In genomic region chr1:16960560-16961296, GRCh38 we compare ENCODE assay signal across 1 cellular context.
TF ChIP-seq lines count a peak whose summit lies in the region.

No MANE protein-coding gene starts in this region.

TF ChIP-seq in HCT116, 20 proteins besides CTCF, POLR2A, EP300 and RAD21 (continued from another document):
- TF ChIP-seq ZBTB33 (IDR thresholded peaks at IDR 0.05; ENCODE audit: extremely low read depth, insufficient replicate concordance, low read length) (no peak), EZH2phosphoT487 (IDR thresholded peaks at IDR 0.05; ENCODE audit: borderline replicate concordance) (no peak), SIN3A (IDR thresholded peaks at IDR 0.05; ENCODE audit: low read depth) (no peak), ZNF274 (IDR thresholded peaks at IDR 0.05; ENCODE audit: low read depth, low read length) (no peak), TCF7L2 (IDR thresholded peaks at IDR 0.05; ENCODE audit: borderline replicate concordance, extremely low read depth, insufficient read depth, insufficient read length) (peak; percentile 48), REST (IDR thresholded peaks at IDR 0.05; ENCODE audit: low read depth) (no peak), EGR1 (IDR thresholded peaks at IDR 0.05; ENCODE audit: low read depth) (no peak; the same call in 1 of the 2 replicates)
